Comparison of ENCODE assay signal across 36 cellular contexts in genomic region chr16:76226481-76226880, GRCh38. TPM values are rescaled to one million over a fixed set of nuclear protein-coding genes. Genes with fewer than 3 reads are reported as not detected.
"Had no signal": no experiment of that assay in that cellular context is flagged by ENCODE, and none has a peak within 500 bp of the region (broad histone marks: within the 10 kb centered on the region; RNA-seq: fewer than 3 reads in every experiment).

No MANE protein-coding gene starts in this region.

- H3K4me3 Mint-ChIP-seq: activated CD4-positive, alpha-beta memory T cell treated with anti-CD3 and anti-CD28 coated beads for 36 hours; activated CD4-positive, alpha-beta T cell treated with anti-CD3 and anti-CD28 coated beads for 36 hours; activated CD4-positive, alpha-beta T cell treated with anti-CD3 and anti-CD28 coated beads, Interleukin-2, amount 10 ng/mL, durations not matched to agents 24 days and 14 days; activated CD8-positive, alpha-beta memory T cell treated with anti-CD3 and anti-CD28 coated beads, Interleukin-2, amount 10 ng/mL, durations not matched to agents 7 days and 5 days; activated CD8-positive, alpha-beta T cell treated with anti-CD3 and anti-CD28 coated beads, Interleukin-2, amount 10 ng/mL, durations not matched to agents 7 days and 5 days; activated naive CD8-positive, alpha-beta T cell; activated T-cell treated with anti-CD3 and anti-CD28 coated beads, Interleukin-2, amount 50 U/mL, for 4 hours; activated T-helper 17 cell treated with anti-CD3 and anti-CD28 coated beads, Interleukin-2, amount 50 U/mL, for 72 hours; central memory CD8-positive, alpha-beta T cell; dendritic cell treated with granulocyte-macrophage colony-stimulating factor and Interleukin-4, amounts not matched to agents 40 ng/mL and 50 ng/mL, for 4 days; effector memory CD8-positive, alpha-beta T cell; T-helper 17 cell had no signal

- ATAC-seq: activated CD4-positive, alpha-beta T cell treated with anti-CD3 and anti-CD28 coated beads for 36 hours; activated CD8-positive, alpha-beta memory T cell treated with anti-CD3 and anti-CD28 coated beads, Interleukin-2, amount 10 ng/mL, durations not matched to agents 7 days and 5 days; activated CD8-positive, alpha-beta T cell treated with anti-CD3 and anti-CD28 coated beads, Interleukin-2, amount 10 ng/mL, durations not matched to agents 7 days and 5 days; activated T-cell treated with anti-CD3 and anti-CD28 coated beads, Interleukin-2, amount 50 U/mL, for 4 hours; activated T-helper 17 cell treated with anti-CD3 and anti-CD28 coated beads, Interleukin-2, amount 50 U/mL, for 72 hours; effector memory CD8-positive, alpha-beta T cell; gastroesophageal sphincter; T-helper 17 cell had no signal

- H3K27me3 Mint-ChIP-seq: activated CD4-positive, alpha-beta memory T cell treated with anti-CD3 and anti-CD28 coated beads for 36 hours; activated CD4-positive, alpha-beta T cell treated with anti-CD3 and anti-CD28 coated beads for 36 hours; activated CD4-positive, alpha-beta T cell treated with anti-CD3 and anti-CD28 coated beads, Interleukin-2, amount 10 ng/mL, durations not matched to agents 24 days and 14 days; activated CD8-positive, alpha-beta memory T cell treated with anti-CD3 and anti-CD28 coated beads, Interleukin-2, amount 10 ng/mL, durations not matched to agents 7 days and 5 days; activated T-helper 17 cell treated with anti-CD3 and anti-CD28 coated beads, Interleukin-2, amount 50 U/mL, for 72 hours; central memory CD8-positive, alpha-beta T cell; dendritic cell treated with granulocyte-macrophage colony-stimulating factor and Interleukin-4, amounts not matched to agents 40 ng/mL and 50 ng/mL, for 4 days; effector memory CD8-positive, alpha-beta T cell; T-helper 17 cell had no signal

- H3K36me3 Mint-ChIP-seq: activated CD4-positive, alpha-beta memory T cell treated with anti-CD3 and anti-CD28 coated beads for 36 hours; activated CD8-positive, alpha-beta memory T cell treated with anti-CD3 and anti-CD28 coated beads, Interleukin-2, amount 10 ng/mL, durations not matched to agents 7 days and 5 days; activated naive CD8-positive, alpha-beta T cell had no signal

- H3K9me3 ChIP-seq: esophagus muscularis mucosa, gastroesophageal sphincter had no signal

- H3K27ac Mint-ChIP-seq: activated CD4-positive, alpha-beta memory T cell treated with anti-CD3 and anti-CD28 coated beads for 36 hours; activated CD4-positive, alpha-beta T cell treated with anti-CD3 and anti-CD28 coated beads for 36 hours; activated CD4-positive, alpha-beta T cell treated with anti-CD3 and anti-CD28 coated beads, Interleukin-2, amount 10 ng/mL, durations not matched to agents 24 days and 14 days; activated CD8-positive, alpha-beta memory T cell treated with anti-CD3 and anti-CD28 coated beads, Interleukin-2, amount 10 ng/mL, durations not matched to agents 7 days and 5 days; activated CD8-positive, alpha-beta T cell treated with anti-CD3 and anti-CD28 coated beads, Interleukin-2, amount 10 ng/mL, durations not matched to agents 7 days and 5 days; activated naive CD8-positive, alpha-beta T cell; activated T-helper 17 cell treated with anti-CD3 and anti-CD28 coated beads, Interleukin-2, amount 50 U/mL, for 72 hours; dendritic cell treated with granulocyte-macrophage colony-stimulating factor and Interleukin-4, amounts not matched to agents 40 ng/mL and 50 ng/mL, for 4 days; effector memory CD8-positive, alpha-beta T cell; T-helper 17 cell had no signal

- H3K4me1 Mint-ChIP-seq: activated CD4-positive, alpha-beta T cell treated with anti-CD3 and anti-CD28 coated beads for 36 hours; activated CD4-positive, alpha-beta T cell treated with anti-CD3 and anti-CD28 coated beads, Interleukin-2, amount 10 ng/mL, durations not matched to agents 24 days and 14 days; activated CD8-positive, alpha-beta memory T cell treated with anti-CD3 and anti-CD28 coated beads, Interleukin-2, amount 10 ng/mL, durations not matched to agents 7 days and 5 days; activated T-helper 17 cell treated with anti-CD3 and anti-CD28 coated beads, Interleukin-2, amount 50 U/mL, for 72 hours; central memory CD8-positive, alpha-beta T cell; T-helper 17 cell had no signal

- H3K27ac ChIP-seq: brain microvascular endothelial cell, coronary artery, dorsolateral prefrontal cortex, esophagus muscularis mucosa, gastroesophageal sphincter had no signal

- H3K36me3 ChIP-seq: brain microvascular endothelial cell, esophagus muscularis mucosa, gastroesophageal sphincter had no signal

- H3K27me3 ChIP-seq: brain microvascular endothelial cell, dorsolateral prefrontal cortex, esophagus muscularis mucosa, gastroesophageal sphincter had no signal

- H3K4me1 ChIP-seq: esophagus muscularis mucosa, gastroesophageal sphincter had no signal

- DNase-seq: activated CD4-positive, alpha-beta memory T cell treated with anti-CD3 and anti-CD28 coated beads for 36 hours; activated CD4-positive, alpha-beta T cell treated with anti-CD3 and anti-CD28 coated beads for 36 hours; activated CD4-positive, alpha-beta T cell treated with anti-CD3 and anti-CD28 coated beads, Interleukin-2, amount 10 ng/mL, durations not matched to agents 24 days and 14 days; activated CD4-positive, CD25-positive, alpha-beta regulatory T cell; activated CD4-positive, CD25-positive, alpha-beta regulatory T cell treated with anti-CD3 and anti-CD28 coated beads, Interleukin-2, amount 50 U/mL, for 72 hours; activated CD8-positive, alpha-beta memory T cell treated with anti-CD3 and anti-CD28 coated beads, Interleukin-2, amount 10 ng/mL, durations not matched to agents 7 days and 5 days; activated CD8-positive, alpha-beta memory T cell treated with anti-CD3 and anti-CD28 coated beads, Interleukin-2, amount 50 U/mL, for 48 hours; activated CD8-positive, alpha-beta T cell treated with anti-CD3 and anti-CD28 coated beads, Interleukin-2, amount 10 ng/mL, durations not matched to agents 7 days and 5 days; activated effector memory CD4-positive, alpha-beta T cell treated with Interleukin-2 at 50 U/mL for 16 hours; activated gamma-delta T cell treated with Interleukin-2 at 50 U/mL for 16 hours; activated naive CD4-positive, alpha-beta T cell treated with anti-CD3 and anti-CD28 coated beads, Interleukin-2, amount 50 U/mL, for 16 hours; activated naive CD4-positive, alpha-beta T cell treated with Interleukin-2 at 50 U/mL for 16 hours; activated T-cell treated with anti-CD3 and anti-CD28 coated beads for 4 hours; activated T-cell treated with anti-CD3 and anti-CD28 coated beads, Interleukin-2, amount 50 U/mL, for 4 hours; amniotic stem cell; anterior cingulate cortex; brain microvascular endothelial cell; dorsolateral prefrontal cortex; effector memory CD8-positive, alpha-beta T cell; erythroblast; foreskin melanocyte; T-helper 1 cell; T-helper 17 cell had no signal

- H3K4me3 ChIP-seq: coronary artery, dorsolateral prefrontal cortex, esophagus muscularis mucosa, gastroesophageal sphincter had no signal

RNA-seq across cellular contexts. Expression of gene CNTNAP4, which starts 50.7 kb away (rescaled TPM):
- total RNA-seq: activated CD4-positive, alpha-beta memory T cell treated with anti-CD3 and anti-CD28 coated beads for 36 hours; activated CD4-positive, alpha-beta T cell treated with anti-CD3 and anti-CD28 coated beads for 36 hours; activated CD4-positive, alpha-beta T cell treated with anti-CD3 and anti-CD28 coated beads, Interleukin-2, amount 10 ng/mL, durations not matched to agents 24 days and 14 days; activated CD8-positive, alpha-beta memory T cell treated with anti-CD3 and anti-CD28 coated beads for 36 hours; activated CD8-positive, alpha-beta memory T cell treated with anti-CD3 and anti-CD28 coated beads, Interleukin-2, amount 10 ng/mL, durations not matched to agents 7 days and 5 days; activated CD8-positive, alpha-beta T cell treated with anti-CD3 and anti-CD28 coated beads, Interleukin-2, amount 10 ng/mL, durations not matched to agents 7 days and 5 days; activated T-cell treated with anti-CD3 and anti-CD28 coated beads, Interleukin-2, amount 50 U/mL, for 4 hours; activated T-helper 17 cell treated with anti-CD3 and anti-CD28 coated beads, Interleukin-2, amount 50 U/mL, for 72 hours; astrocyte; bronchial epithelial cell; cardiac septum; fibroblast of villous mesenchyme; glomerular endothelial cell; T-helper 17 cell had no signal
